Comparison of ENCODE assay signal across 7 cellular contexts in genomic region chr2:218658671-218659257, GRCh38. TPM values are rescaled to one million over a fixed set of nuclear protein-coding genes. Genes with fewer than 3 reads are reported as not detected.
A peak's percentile ranks its signal among the peaks of the same experiment; 100 is the strongest.
DNase-seq lines count a peak whose midpoint lies in the region; ATAC-seq and TF ChIP-seq lines count a peak whose summit lies in the region.

No MANE protein-coding gene starts in this region.

- peak overlapping the region; percentile 93 to 99 (median 99) for H3K4me3 Mint-ChIP-seq in brain

- H3K27ac Mint-ChIP-seq in brain: peak overlapping the region; percentile 75 to 99 (median 95)

- peak overlapping the region; percentile 88 for H3K4me3 ChIP-seq in GM06990 (replicated peaks; ENCODE audit: low read depth, low read length)

- H3K9me3 Mint-ChIP-seq in brain: no peaks in the 10 kb centered on the region

- peaks cover 26% of the 10 kb centered on the region for H3K36me3 Mint-ChIP-seq in brain

- H3K36me3 ChIP-seq in GM06990 (ENCODE audit: control insufficient read depth, insufficient read depth, low read length): peaks cover 23% of the 10 kb centered on the region

- peak; percentile 74 for TF ChIP-seq CTCF in GM06990 (IDR thresholded peaks at IDR 0.05; ENCODE audit: insufficient read depth, low read length, poor library complexity, severe bottlenecking)
- peak; percentile 31 to 62 for TF ChIP-seq CTCF in brain (conservative IDR thresholded peaks at IDR 0.05)

- DNase-seq in GM06990 (ENCODE audit: extremely low read depth, insufficient read length) (peak; percentile 73), HuH-7 (ENCODE audit: low spot score) (peak; percentile 78), SKM-1 treated with dmso at 0.1 percent for 144 hours (lab: John Stamatoyannopoulos, UW; ENCODE audit: unreplicated experiment) (peak; percentile 53), kidney glomerular epithelial cell (lab: John Stamatoyannopoulos, UW) (peak; percentile 72)
- DNase-seq in stimulated activated CD4-positive, alpha-beta T cell treated with anti-CD3 and anti-CD28 coated beads, TNF-alpha, amount 100 ng/mL, for 1 hour (ENCODE audit: low read depth in 3 of 3, low spot score in 1 of 3): peak in 2 of 3 donors; percentile 19 to 24

- peaks cover 30% of the 10 kb centered on the region for H3K4me1 Mint-ChIP-seq in brain

- ATAC-seq in GM21528 (IDR thresholded peaks at IDR 0.05; ENCODE audit: low FRiP score, unreplicated experiment): peak; percentile 40

- H3K27me3 ChIP-seq in GM06990 (replicated peaks; ENCODE audit: control insufficient read depth, insufficient read depth, low read length): no peaks in the 10 kb centered on the region

- peaks cover 19% of the 10 kb centered on the region for H3K27me3 Mint-ChIP-seq in brain

RNA-seq across cellular contexts. Expression of gene ZNF142, which starts 0.7 kb away (rescaled TPM):
- polyA plus RNA-seq in brain (ENCODE audit: insufficient read depth, low read depth, low replicate concordance): 20.1 TPM

RNA-seq across cellular contexts. Expression of gene BCS1L, which starts 0.7 kb away (rescaled TPM):
- 29.8 TPM for polyA plus RNA-seq in brain (ENCODE audit: insufficient read depth, low read depth, low replicate concordance)

RNA-seq across cellular contexts. Expression of gene RNF25, which starts 13.0 kb away (rescaled TPM):
- polyA plus RNA-seq in brain (ENCODE audit: insufficient read depth, low read depth, low replicate concordance): 34.0 TPM

RNA-seq across cellular contexts. Expression of gene STK36, which starts 13.1 kb away (rescaled TPM):
- polyA plus RNA-seq in brain (ENCODE audit: insufficient read depth, low read depth, low replicate concordance): 12.8 TPM

RNA-seq across cellular contexts. Expression of gene PLCD4, which starts 51.1 kb away (rescaled TPM):
- 9.7 TPM for polyA plus RNA-seq in brain (ENCODE audit: insufficient read depth, low read depth, low replicate concordance)

Comparison
In these comparisons a context has a peak if more than half of its experiments do, and no peak if none do; other contexts are left out.
1. Peak in every context shown above with its lines: DNase-seq, ATAC-seq and H3K4me3 ChIP-seq.
2. DNase-seq: peak in every context shown above with its lines; median percentile 78 in HuH-7; 73 in GM06990; 72 in kidney glomerular epithelial cell; 53 in SKM-1 treated with dmso at 0.1 percent for 144 hours; 22 in stimulated activated CD4-positive, alpha-beta T cell treated with anti-CD3 and anti-CD28 coated beads, TNF-alpha, amount 100 ng/mL, for 1 hour.